In genomic region chr17:82662711-82663261, GRCh38 we compare ENCODE assay signal across 23 cellular contexts.
"Had no signal": no experiment of that assay in that cellular context is flagged by ENCODE, and none has a peak within 500 bp of the region (broad histone marks: within the 10 kb centered on the region; RNA-seq: fewer than 3 reads in every experiment).

No MANE protein-coding gene starts in this region.

- FAIRE-seq: bronchial epithelial cell, TTC549 had no signal

- DNase-seq: activated CD4-positive, alpha-beta T cell treated with anti-CD3 and anti-CD28 coated beads for 1 hour; activated naive CD4-positive, alpha-beta T cell; activated T-cell treated with anti-CD3 and anti-CD28 coated beads, Interleukin-2, amount 50 U/mL, for 1 hour; amniotic stem cell; heart right ventricle; islet precursor cell; left cardiac atrium; naive thymus-derived CD4-positive, alpha-beta T cell; stimulated activated CD4-positive, alpha-beta T cell treated with anti-CD3 and anti-CD28 coated beads, Interleukin-1b, Interleukin-23, amount 100 ng/mL, for 48 hours; T-cell; testis; trophoblast cell; uterus; WERI-Rb-1 had no signal

- H3K36me3 ChIP-seq: ovary, uterus had no signal

- H3K4me1 Mint-ChIP-seq: T-cell had no signal

- H3K27me3 ChIP-seq: heart right ventricle, ovary, right atrium auricular region, testis, uterus had no signal

- H3K27me3 Mint-ChIP-seq: activated naive CD8-positive, alpha-beta T cell; naive thymus-derived CD4-positive, alpha-beta T cell; T-cell had no signal

- H3K36me3 Mint-ChIP-seq: activated naive CD8-positive, alpha-beta T cell had no signal

- H3K4me3 Mint-ChIP-seq: activated naive CD8-positive, alpha-beta T cell; naive thymus-derived CD4-positive, alpha-beta T cell; T-cell had no signal

- H3K4me3 ChIP-seq: coronary artery, heart right ventricle, lower lobe of right lung, ovary, psoas muscle, right atrium auricular region, testis, uterus had no signal

- H3K27ac Mint-ChIP-seq: activated naive CD8-positive, alpha-beta T cell; naive thymus-derived CD4-positive, alpha-beta T cell; T-cell had no signal

- H3K4me1 ChIP-seq: heart right ventricle, lower lobe of right lung, psoas muscle, right atrium auricular region, testis, uterus had no signal

- H3K27ac ChIP-seq: coronary artery, epithelial cell of prostate, heart right ventricle, lower lobe of right lung, ovary, psoas muscle, right atrium auricular region, testis, uterus, WERI-Rb-1 had no signal

- H3K9me3 Mint-ChIP-seq: naive thymus-derived CD4-positive, alpha-beta T cell; T-cell had no signal

- ATAC-seq: left cardiac atrium; naive thymus-derived CD4-positive, alpha-beta T cell; psoas muscle; T-cell had no signal

- H3K9me3 ChIP-seq: heart right ventricle, lower lobe of right lung, ovary, psoas muscle, right atrium auricular region, testis, uterus had no signal
